ENCODE assay signal across 14 cellular contexts in genomic region chr12:70178038-70178437, GRCh38.
DNase-seq lines count a peak whose midpoint lies in the region; ATAC-seq, FAIRE-seq and TF ChIP-seq lines count a peak whose summit lies in the region.
"Had no signal": no experiment of that assay in that cellular context is flagged by ENCODE, and none has a peak within 500 bp of the region (broad histone marks: within the 10 kb centered on the region; RNA-seq: fewer than 3 reads in every experiment).

No MANE protein-coding gene starts in this region.

- WGBS in right lobe of liver (ENCODE audit: insufficient coverage, low coverage, low lambda C conversion rate, missing lambda C conversion rate): 60% methylated on average over 1 of the region's 1 CpG

- H3K9me3 ChIP-seq in right atrium auricular region (peaks cover 0 to 9% of the 10 kb centered on the region in 2 donors), right lobe of liver (no peaks in the 10 kb centered on the region)
- H3K9me3 ChIP-seq: upper lobe of right lung had no signal

- H3K27me3 ChIP-seq in right atrium auricular region (no peaks in the 10 kb centered on the region), right lobe of liver (no peaks in the 10 kb centered on the region)
- H3K27me3 ChIP-seq: upper lobe of right lung had no signal

- no peak for FAIRE-seq in GM12891 (lab: Jason Lieb, UNC)

- no peaks in the 10 kb centered on the region for H3K36me3 ChIP-seq in right atrium auricular region
- H3K36me3 ChIP-seq in right lobe of liver: no peaks in the 10 kb centered on the region
- H3K36me3 ChIP-seq: upper lobe of right lung had no signal

- H3K4me1 ChIP-seq in right atrium auricular region (no peaks in the 10 kb centered on the region), right lobe of liver (no peaks in the 10 kb centered on the region)
- H3K4me1 ChIP-seq: upper lobe of right lung had no signal

- TF ChIP-seq CTCF in right atrium auricular region (IDR thresholded peaks at IDR 0.05) (no peak), right lobe of liver (IDR thresholded peaks at IDR 0.05) (no peak)

- H3K27ac ChIP-seq in right atrium auricular region (peak overlapping the region in 1 of 2 donors; percentile 3), right lobe of liver (no peak overlapping the region)
- H3K27ac ChIP-seq: upper lobe of right lung had no signal

- TF ChIP-seq POLR2A in right lobe of liver (IDR thresholded peaks at IDR 0.05) (no peak), GM12891 (IDR thresholded peaks at IDR 0.05; ENCODE audit: low read depth, low read length) (no peak)

- DNase-seq in Right ventricle myocardium superior (no peak), right atrium auricular region (ENCODE audit: low spot score) (no peak), cerebellum (ENCODE audit: low spot score) (peak; percentile 79), inferior parietal cortex (ENCODE audit: extremely low spot score) (peak; percentile 72), NCI-H146 treated with DMSO at 0.1 percent for 48 hours (lab: John Stamatoyannopoulos, UW; ENCODE audit: unreplicated experiment) (no peak), left colon (no peak), right lobe of liver (no peak), GM12891 (ENCODE audit: insufficient read length, low spot score) (no peak)
- DNase-seq: cortex of kidney; DND-41; left cardiac atrium; stimulated activated CD4-positive, alpha-beta T cell treated with anti-CD3 and anti-CD28 coated beads, Interleukin-12 subunit alpha, Interleukin-12 subunit beta, amount 100 ng/mL, for 4 hours; upper lobe of right lung had no signal

- intact Hi-C loops in Right ventricle myocardium superior (cut with DNase I) (no loop called here), left colon (cut with DNase I, micrococcal nuclease) (no loop called here), right lobe of liver (cut with DNase I) (no loop called here)

- peak; percentile 66 for ATAC-seq in Right ventricle myocardium superior (ENCODE audit: poor library complexity)
- no peak for ATAC-seq in left colon
- no peak for ATAC-seq in right lobe of liver
- ATAC-seq: GM23338, upper lobe of right lung had no signal

- H3K4me3 ChIP-seq in right atrium auricular region: peak overlapping the region in 1 of 2 donors; percentile 4
- no peak overlapping the region for H3K4me3 ChIP-seq in right lobe of liver
- H3K4me3 ChIP-seq: GM23338, upper lobe of right lung had no signal

TF ChIP-seq in GM12891, 5 proteins besides CTCF, POLR2A, EP300 and RAD21:
- TF ChIP-seq POLR2AphosphoS5 (IDR thresholded peaks at IDR 0.05; ENCODE audit: low read depth, low read length) (no peak), SPI1 (IDR thresholded peaks at IDR 0.05; ENCODE audit: low read depth, low read length) (no peak), TAF1 (IDR thresholded peaks at IDR 0.05; ENCODE audit: low read depth, low read length) (no peak), PAX5 (IDR thresholded peaks at IDR 0.05; ENCODE audit: insufficient read depth, low read length, severe bottlenecking) (no peak), POU2F2 (IDR thresholded peaks at IDR 0.05; ENCODE audit: low read depth, low read length) (no peak)

Comparison
In these comparisons a context has a peak if more than half of its experiments do, and no peak if none do; other contexts are left out.
1. DNase-seq: peak in cerebellum (single experiment) and inferior parietal cortex (single experiment); none in Right ventricle myocardium superior (single experiment), right atrium auricular region (single experiment), NCI-H146 treated with DMSO at 0.1 percent for 48 hours (single experiment), left colon (0 of 2), right lobe of liver (0 of 3) and GM12891 (single experiment).